ENCODE assay signal across 9 cellular contexts in the genomic region with DNA sequence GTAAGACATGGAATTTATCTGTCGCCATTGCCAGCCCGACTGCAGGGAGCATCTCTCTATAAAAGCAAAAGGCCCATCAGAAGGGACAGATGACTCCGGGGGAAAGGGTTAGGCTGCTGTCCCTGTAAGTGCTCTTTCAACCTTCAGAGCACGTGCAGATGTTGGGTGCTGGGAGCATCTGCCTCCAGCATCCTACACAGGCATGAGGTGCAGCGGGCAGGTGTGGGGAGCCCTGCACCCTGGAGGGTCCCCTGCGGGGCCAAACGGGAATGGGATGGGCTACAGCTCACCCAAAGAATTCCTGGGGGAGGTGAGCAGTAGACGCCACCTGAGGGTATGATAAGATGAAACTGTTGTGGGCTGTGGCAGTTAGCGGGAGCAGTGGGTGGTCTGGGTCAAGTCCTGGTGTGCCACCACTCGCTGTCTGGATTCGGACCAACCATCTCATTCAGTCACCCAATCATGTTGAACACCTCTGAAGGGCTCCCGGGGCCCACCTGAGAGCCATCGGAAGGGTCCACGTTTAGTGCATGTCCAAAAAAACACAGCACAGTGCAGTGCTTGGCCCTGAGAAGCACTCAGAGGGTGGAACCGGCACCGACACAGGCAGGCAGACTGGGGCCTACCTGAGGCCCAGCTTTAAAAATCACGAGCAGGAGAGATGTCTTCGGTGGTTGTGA. TPM values are rescaled to one million over a fixed set of nuclear protein-coding genes. Genes with fewer than 3 reads are reported as not detected.
DNase-seq lines count a peak whose midpoint lies in the region; ATAC-seq and TF ChIP-seq lines count a peak whose summit lies in the region.
"Had no signal": no experiment of that assay in that cellular context is flagged by ENCODE, and none has a peak within 500 bp of the region (broad histone marks: within the 10 kb centered on the region; RNA-seq: fewer than 3 reads in every experiment).

No MANE protein-coding gene starts in this region.

- peak overlapping the region in 3 of 4 donors; percentile 43 to 89 (median 66) for H3K4me3 Mint-ChIP-seq in IgD-negative memory B cell

- H3K9me3 Mint-ChIP-seq in IgD-negative memory B cell: peaks cover 0 to 1% (median 0%) of the 10 kb centered on the region in 3 donors

- H3K27me3 ChIP-seq in breast epithelium: no peaks in the 10 kb centered on the region
- no peaks in the 10 kb centered on the region for H3K27me3 ChIP-seq in psoas muscle (ENCODE audit: insufficient read depth in 3 of 3, low read length in 2 of 3)
- no peaks in the 10 kb centered on the region for H3K27me3 ChIP-seq in tibial nerve

- 80 to 87% (median 82%) methylated on average over 18 of the region's 18 CpGs for WGBS in psoas muscle, 3 donors
- 82 to 88% methylated on average over 18 of the region's 18 CpGs for WGBS in tibial nerve, 2 donors

- DNase-seq in breast epithelium (ENCODE audit: low spot score in 2 of 2) (no peak), psoas muscle (no peak), pons (ENCODE audit: low spot score) (no peak), NCI-H345 treated with DMSO at 0.1 percent for 48 hours (lab: John Stamatoyannopoulos, UW; ENCODE audit: unreplicated experiment) (no peak), tibial nerve (ENCODE audit: low spot score in 2 of 2) (no peak)
- DNase-seq: NCI-H510A had no signal

- no peak for ATAC-seq in psoas muscle

- TF ChIP-seq CTCF in breast epithelium (IDR thresholded peaks at IDR 0.05) (no peak), psoas muscle (IDR thresholded peaks at IDR 0.05) (no peak), tibial nerve (IDR thresholded peaks at IDR 0.05) (no peak)

- H3K4me1 Mint-ChIP-seq in IgD-negative memory B cell: peaks cover 26 to 48% (median 42%) of the 10 kb centered on the region in 3 donors

- TF ChIP-seq POLR2A in breast epithelium (IDR thresholded peaks at IDR 0.05) (no peak), tibial nerve (IDR thresholded peaks at IDR 0.05) (no peak)

- H3K4me3 ChIP-seq in breast epithelium (peak overlapping the region in 2 of 3 donors; percentile 25 to 94), psoas muscle (peak overlapping the region; percentile 18), tibial nerve (no peak overlapping the region)

- H3K36me3 Mint-ChIP-seq in IgD-negative memory B cell: peaks cover 3% of the 10 kb centered on the region

- no peak for TF ChIP-seq EP300 in tibial nerve (IDR thresholded peaks at IDR 0.05)

- intact Hi-C loops in breast epithelium (cut with DNase I; ENCODE audit: low total_unique reads) (no loop called here), psoas muscle (cut with DNase I) (loop anchor here in 1 of 2 donors (5.0 kb wide), 1 partner anchor 62 kb away; a partner anchor contains a TSS)

- H3K36me3 ChIP-seq in breast epithelium (peaks cover 5% of the 10 kb centered on the region), psoas muscle (ENCODE audit: insufficient read depth in 1 of 2, low read depth in 1 of 2) (peaks cover 0 to 67% of the 10 kb centered on the region in 2 donors), tibial nerve (peaks cover 5 to 76% (median 15%) of the 10 kb centered on the region in 3 donors)

- H3K9me3 ChIP-seq in breast epithelium (no peaks in the 10 kb centered on the region), psoas muscle (no peaks in the 10 kb centered on the region), tibial nerve (no peaks in the 10 kb centered on the region)

- H3K27ac Mint-ChIP-seq in IgD-negative memory B cell: peak overlapping the region in 2 of 3 donors; percentile 50 to 66

- peaks cover 18 to 55% of the 10 kb centered on the region in 2 donors for H3K4me1 ChIP-seq in breast epithelium
- H3K4me1 ChIP-seq in psoas muscle: peaks cover 48% of the 10 kb centered on the region
- H3K4me1 ChIP-seq in tibial nerve: peaks cover 0 to 71% (median 38%) of the 10 kb centered on the region in 4 donors

- H3K27ac ChIP-seq in breast epithelium: no peak overlapping the region
- peak overlapping the region; percentile 1 for H3K27ac ChIP-seq in psoas muscle
- no peak overlapping the region for H3K27ac ChIP-seq in tibial nerve

- H3K27me3 Mint-ChIP-seq in IgD-negative memory B cell: no peaks in the 10 kb centered on the region

RNA-seq across cellular contexts. Expression of a gene that starts 3.8 kb away (rescaled TPM):
- polyA plus RNA-seq in IgD-negative memory B cell (5.2 TPM), psoas muscle (10 to 100 TPM in 1 of 3 donors, 1 to 10 TPM in 2; 3.9 to 23.4 (median 6.8) TPM)
- total RNA-seq in breast epithelium (10 to 100 TPM; 16.4 to 20.9 (median 16.8) TPM), psoas muscle (10 to 100 TPM in 3 of 4 donors, 1 to 10 TPM in 1; 8.0 to 14.4 (median 12.2) TPM), tibial nerve (10 to 100 TPM; 11.4 to 13.5 (median 12.7) TPM)

RNA-seq across cellular contexts. Expression of a gene that starts 4.1 kb away (rescaled TPM):
- polyA plus RNA-seq in IgD-negative memory B cell: 19.5 TPM
- 10 to 100 TPM; 25.9 to 46.5 (median 30.1) TPM for total RNA-seq in breast epithelium
- 10 to 100 TPM in 3 of 4 donors, 1 to 10 TPM in 1; 8.8 to 21.3 (median 14.1) TPM for total RNA-seq in psoas muscle
- polyA plus RNA-seq in psoas muscle: 10 to 100 TPM; 10.5 to 24.3 (median 13.6) TPM
- total RNA-seq in tibial nerve: 10 to 100 TPM; 47.9 to 92.4 (median 63.5) TPM

RNA-seq across cellular contexts. Expression of a gene that starts 44.4 kb away (rescaled TPM):
- 18.9 TPM for polyA plus RNA-seq in IgD-negative memory B cell
- total RNA-seq in breast epithelium: 100 to 1,000 TPM in 1 of 3 donors, 10 to 100 TPM in 2; 38.3 to 144 (median 47.1) TPM
- total RNA-seq in psoas muscle: 10 to 100 TPM; 11.9 to 15.1 (median 14.4) TPM
- polyA plus RNA-seq in psoas muscle: 10 to 100 TPM in 2 of 3 donors, 1 to 10 TPM in 1; 8.3 to 20.8 (median 12.4) TPM
- total RNA-seq in tibial nerve: 10 to 100 TPM; 48.0 to 69.5 (median 59.3) TPM

RNA-seq across cellular contexts. Expression of a gene that starts 58.4 kb away (rescaled TPM):
- polyA plus RNA-seq in IgD-negative memory B cell (12.3 TPM), psoas muscle (10 to 100 TPM in 2 of 3 donors, 1 to 10 TPM in 1; 8.1 to 18.4 (median 11.6) TPM)
- total RNA-seq in breast epithelium (10 to 100 TPM in 2 of 3 donors, 1 to 10 TPM in 1; 9.8 to 29.6 (median 19.0) TPM), psoas muscle (10 to 100 TPM; 14.3 to 28.4 (median 22.0) TPM), tibial nerve (10 to 100 TPM; 16.2 to 31.7 (median 20.4) TPM)

RNA-seq across cellular contexts. Expression of a gene that starts 58.7 kb away (rescaled TPM):
- polyA plus RNA-seq in IgD-negative memory B cell (not detected), psoas muscle (under 1 TPM in 1 of 3 donors, not detected in 2; 0.03 TPM)
- total RNA-seq in breast epithelium (under 1 TPM in 2 of 3 donors, not detected in 1; 0.32 to 0.73 TPM), psoas muscle (not detected), tibial nerve (not detected)
- total RNA-seq: epithelial cell of proximal tubule; T-helper 1 cell treated with Interleukin-12 subunit alpha and Interleukin-12 subunit beta and Interleukin-4 antibody, amounts not matched to agents 30 ng/mL and 1 ng/mL, for 36 hours had no signal

Comparison
In these comparisons a context has a peak if more than half of its experiments do, and no peak if none do; other contexts are left out.
1. H3K4me3 ChIP-seq: peak in breast epithelium (2 of 3) and psoas muscle (single experiment); none in tibial nerve (0 of 4).